Comparison of ENCODE assay signal across 19 cellular contexts in the genomic region with DNA sequence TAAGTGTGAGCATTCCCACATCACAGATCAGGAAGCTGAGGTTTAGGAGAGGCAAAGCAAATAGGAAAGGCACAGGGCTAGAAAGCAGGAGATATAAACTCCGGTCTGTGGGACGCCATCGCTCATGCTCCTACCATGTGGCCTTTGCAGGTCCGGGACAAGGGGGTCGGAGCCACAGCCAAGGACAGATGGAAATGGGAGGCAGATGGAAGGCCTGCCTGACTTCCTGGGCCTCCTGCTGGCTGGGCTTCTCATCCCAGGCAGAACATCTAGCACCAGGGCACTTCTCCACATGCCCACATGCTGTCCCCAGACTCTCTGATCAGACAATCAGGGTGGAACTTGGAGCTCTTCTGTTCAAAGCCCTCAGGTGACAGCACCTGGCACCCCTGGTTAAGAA.
A peak's percentile ranks its signal among the peaks of the same experiment; 100 is the strongest.
DNase-seq lines count a peak whose midpoint lies in the region; ATAC-seq and TF ChIP-seq lines count a peak whose summit lies in the region.
"Had no signal": no experiment of that assay in that cellular context is flagged by ENCODE, and none has a peak within 500 bp of the region (broad histone marks: within the 10 kb centered on the region; RNA-seq: fewer than 3 reads in every experiment).

No MANE protein-coding gene starts in this region.

- H3K36me3 Mint-ChIP-seq in activated CD8-positive, alpha-beta T cell treated with anti-CD3 and anti-CD28 coated beads for 36 hours (ENCODE audit: low read depth), result peaks cover 57% of the 10 kb centered on the region
- peaks cover 4% of the 10 kb centered on the region for H3K36me3 Mint-ChIP-seq in activated CD8-positive, alpha-beta T cell treated with anti-CD3 and anti-CD28 coated beads, Interleukin-2, amount 10 ng/mL, durations not matched to agents 7 days and 5 days (ENCODE audit: low read depth)
- H3K36me3 Mint-ChIP-seq in CD14-positive monocyte, result peaks cover 19 to 29% of the 10 kb centered on the region in 2 donors
- no peaks in the 10 kb centered on the region for H3K36me3 Mint-ChIP-seq in endodermal cell (ENCODE audit: low read depth)

- POLR2A ChIA-PET in activated CD8-positive, alpha-beta T cell treated with anti-CD3 and anti-CD28 coated beads for 36 hours (lab: Charles Lee), result interaction anchor here (1.2 to 6.3 kb wide), 3 partner anchors 17 to 30 kb away, joined by 3 to 31 read pairs (median 4); no protein-coding TSS in a partner anchor
- POLR2A ChIA-PET in activated CD8-positive, alpha-beta T cell treated with anti-CD3 and anti-CD28 coated beads, Interleukin-2, amount 10 ng/mL, durations not matched to agents 7 days and 5 days (lab: Charles Lee), result interaction anchor here (1.1 to 1.2 kb wide), 2 partner anchors 16 to 69 kb away, joined by 3 read pairs; no protein-coding TSS in a partner anchor

- CTCF ChIA-PET in activated CD8-positive, alpha-beta T cell treated with anti-CD3 and anti-CD28 coated beads for 36 hours (lab: Charles Lee), result interaction anchor here (1.0 to 3.5 kb wide), 4 partner anchors 15 to 83 kb away, joined by 4 to 12 read pairs (median 6); no protein-coding TSS in a partner anchor
- CTCF ChIA-PET in activated CD8-positive, alpha-beta T cell treated with anti-CD3 and anti-CD28 coated beads, Interleukin-2, amount 10 ng/mL, durations not matched to agents 7 days and 5 days (lab: Charles Lee), result interaction anchor here (0.7 to 5.2 kb wide), 10 partner anchors 10 to 83 kb away, joined by 3 to 31 read pairs (median 4); no protein-coding TSS in a partner anchor

- H3K9me3 ChIP-seq in OCI-LY3 (ENCODE audit: insufficient read depth, low read length) (no peaks in the 10 kb centered on the region), endodermal cell (ENCODE audit: control insufficient read depth, low read length) (no peaks in the 10 kb centered on the region), esophagus squamous epithelium (no peaks in the 10 kb centered on the region)
- H3K9me3 ChIP-seq: body of pancreas, left ventricle myocardium inferior had no signal

- H3K4me3 Mint-ChIP-seq in activated CD8-positive, alpha-beta T cell treated with anti-CD3 and anti-CD28 coated beads for 36 hours, result peak overlapping the region; percentile 96
- no peak overlapping the region for H3K4me3 Mint-ChIP-seq in activated CD8-positive, alpha-beta T cell treated with anti-CD3 and anti-CD28 coated beads, Interleukin-2, amount 10 ng/mL, durations not matched to agents 7 days and 5 days
- peak overlapping the region; percentile 26 to 34 for H3K4me3 Mint-ChIP-seq in CD14-positive monocyte
- H3K4me3 Mint-ChIP-seq in endodermal cell, result no peak overlapping the region
- H3K4me3 Mint-ChIP-seq: T-helper 17 cell had no signal

- WGBS in endodermal cell (ENCODE audit: insufficient coverage in 1 of 2, insufficient read length in 1 of 2), 2 experiments, result 80 to 91% methylated on average over 1 to 5 of the region's 5 CpGs
- 97 to 98% methylated on average over 5 of the region's 5 CpGs for WGBS in esophagus squamous epithelium, 2 donors

- H3K27me3 Mint-ChIP-seq in activated CD8-positive, alpha-beta T cell treated with anti-CD3 and anti-CD28 coated beads for 36 hours, result no peaks in the 10 kb centered on the region
- no peaks in the 10 kb centered on the region for H3K27me3 Mint-ChIP-seq in activated CD8-positive, alpha-beta T cell treated with anti-CD3 and anti-CD28 coated beads, Interleukin-2, amount 10 ng/mL, durations not matched to agents 7 days and 5 days (ENCODE audit: low read depth)
- H3K27me3 Mint-ChIP-seq in CD14-positive monocyte (ENCODE audit: low read depth in 3 of 3) (peaks cover 6 to 12% (median 10%) of the 10 kb centered on the region in 3 donors), endodermal cell (ENCODE audit: insufficient read depth) (peaks cover 28% of the 10 kb centered on the region)

- H3K4me3 ChIP-seq in OCI-LY3 (ENCODE audit: low read length), result peak overlapping the region; percentile 100; the same call in 1 of the 2 replicates
- no peak overlapping the region for H3K4me3 ChIP-seq in endodermal cell (ENCODE audit: low read length)
- no peak overlapping the region for H3K4me3 ChIP-seq in esophagus squamous epithelium
- H3K4me3 ChIP-seq: body of pancreas, dorsolateral prefrontal cortex, left ventricle myocardium inferior had no signal

- H3K27ac ChIP-seq in OCI-LY3 (ENCODE audit: low read length), result peak overlapping the region; percentile 83
- H3K27ac ChIP-seq in endodermal cell (ENCODE audit: low read depth, low read length), result no peak overlapping the region
- H3K27ac ChIP-seq in esophagus squamous epithelium, result no peak overlapping the region
- H3K27ac ChIP-seq: body of pancreas, left ventricle myocardium inferior had no signal

- peak overlapping the region; percentile 72 for H3K27ac Mint-ChIP-seq in activated CD8-positive, alpha-beta T cell treated with anti-CD3 and anti-CD28 coated beads for 36 hours
- no peak overlapping the region for H3K27ac Mint-ChIP-seq in activated CD8-positive, alpha-beta T cell treated with anti-CD3 and anti-CD28 coated beads, Interleukin-2, amount 10 ng/mL, durations not matched to agents 7 days and 5 days
- H3K27ac Mint-ChIP-seq in CD14-positive monocyte (peak overlapping the region in 4 of 7 donors; percentile 54 to 68 (median 63)), endodermal cell (no peak overlapping the region)
- H3K27ac Mint-ChIP-seq: T-helper 17 cell had no signal

- intact Hi-C loops in activated CD8-positive, alpha-beta T cell treated with anti-CD3 and anti-CD28 coated beads for 36 hours (cut with micrococcal nuclease), result no loop called here
- intact Hi-C loops in CD14-positive monocyte (cut with micrococcal nuclease), result no loop called here
- intact Hi-C loops in esophagus squamous epithelium (cut with DNase I), result no loop called here

- H3K4me1 Mint-ChIP-seq in activated CD8-positive, alpha-beta T cell treated with anti-CD3 and anti-CD28 coated beads for 36 hours (ENCODE audit: low read depth), result peaks cover 73% of the 10 kb centered on the region
- H3K4me1 Mint-ChIP-seq in activated CD8-positive, alpha-beta T cell treated with anti-CD3 and anti-CD28 coated beads, Interleukin-2, amount 10 ng/mL, durations not matched to agents 7 days and 5 days (ENCODE audit: low read depth), result peaks cover 73% of the 10 kb centered on the region
- H3K4me1 Mint-ChIP-seq in CD14-positive monocyte, result peaks cover 72% of the 10 kb centered on the region
- peaks cover 4% of the 10 kb centered on the region for H3K4me1 Mint-ChIP-seq in endodermal cell

- no peak for TF ChIP-seq CTCF in activated CD8-positive, alpha-beta T cell treated with anti-CD3 and anti-CD28 coated beads for 36 hours (IDR thresholded peaks at IDR 0.05)
- TF ChIP-seq CTCF in CD14-positive monocyte (IDR thresholded peaks at IDR 0.05) (no peak), OCI-LY3 (IDR thresholded peaks at IDR 0.05; ENCODE audit: low read depth, low read length) (no peak; the same call in 1 of the 2 replicates), endodermal cell (conservative IDR thresholded peaks at IDR 0.05) (peak; percentile 39), esophagus squamous epithelium (IDR thresholded peaks at IDR 0.05) (no peak)

- peaks cover 98% of the 10 kb centered on the region for H3K79me2 ChIP-seq in OCI-LY3 (ENCODE audit: low read length)

- H3K4me2 ChIP-seq in OCI-LY3 (ENCODE audit: low read length), result peak overlapping the region; percentile 89

- no peak overlapping the region for H2AFZ ChIP-seq in OCI-LY3 (ENCODE audit: low read depth, low read length)

- H3K36me3 ChIP-seq in OCI-LY3 (replicated peaks; ENCODE audit: low read depth, low read length) (peaks cover 46% of the 10 kb centered on the region), endodermal cell (ENCODE audit: control insufficient read depth, insufficient read depth, low read length) (no peaks in the 10 kb centered on the region), esophagus squamous epithelium (no peaks in the 10 kb centered on the region)
- H3K36me3 ChIP-seq: left ventricle myocardium inferior had no signal

- H3K9ac ChIP-seq in OCI-LY3 (ENCODE audit: low read length) (peak overlapping the region; percentile 99; the same call in 1 of the 2 replicates), endodermal cell (ENCODE audit: extremely low read depth, low read length, poor library complexity, severe bottlenecking) (no peak overlapping the region)

- H3K4me1 ChIP-seq in OCI-LY3 (ENCODE audit: low read length) (peaks cover 74% of the 10 kb centered on the region), endodermal cell (ENCODE audit: control insufficient read depth, insufficient read depth, low read length) (no peaks in the 10 kb centered on the region), esophagus squamous epithelium (peaks cover 7 to 32% (median 13%) of the 10 kb centered on the region in 3 donors)

- H3K27me3 ChIP-seq in OCI-LY3 (ENCODE audit: low read depth, low read length) (no peaks in the 10 kb centered on the region), endodermal cell (ENCODE audit: control insufficient read depth, insufficient read depth, low read length, poor library complexity, severe bottlenecking) (peaks cover 26% of the 10 kb centered on the region), esophagus squamous epithelium (no peaks in the 10 kb centered on the region)
- H3K27me3 ChIP-seq: body of pancreas, dorsolateral prefrontal cortex had no signal

- ATAC-seq in activated CD8-positive, alpha-beta T cell treated with anti-CD3 and anti-CD28 coated beads for 36 hours, result no peak
- ATAC-seq in activated CD8-positive, alpha-beta T cell treated with anti-CD3 and anti-CD28 coated beads, Interleukin-2, amount 10 ng/mL, durations not matched to agents 7 days and 5 days, result no peak
- no peak for ATAC-seq in HG03097 (IDR thresholded peaks at IDR 0.05; ENCODE audit: low FRiP score, unreplicated experiment)
- ATAC-seq: activated CD4-positive, CD25-positive, alpha-beta regulatory T cell treated with anti-CD3 and anti-CD28 coated beads, Interleukin-2, amount 50 U/mL, for 24 hours; body of pancreas; sciatic nerve; T-helper 17 cell had no signal

- DNase-seq in activated CD8-positive, alpha-beta T cell treated with anti-CD3 and anti-CD28 coated beads for 36 hours, result no peak
- no peak for DNase-seq in activated CD8-positive, alpha-beta T cell treated with anti-CD3 and anti-CD28 coated beads, Interleukin-2, amount 10 ng/mL, durations not matched to agents 7 days and 5 days
- DNase-seq in CD14-positive monocyte (ENCODE audit: low spot score) (no peak), endodermal cell (peak; percentile 36), esophagus squamous epithelium (lab: John Stamatoyannopoulos, UW) (no peak), GM19238 (ENCODE audit: insufficient read length, low spot score) (no peak)
- DNase-seq: Calu3; GF-D8; left ventricle myocardium inferior; NCI-H1417 treated with DMSO at 0.1 percent for 48 hours; SHP77 treated with DMSO at 0.1 percent for 48 hours; stimulated activated CD4-positive, alpha-beta T cell treated with anti-CD3 and anti-CD28 coated beads, Interleukin-1b, Interleukin-23, amount 100 ng/mL, for 48 hours; T-helper 17 cell had no signal

- no peak for TF ChIP-seq POLR2A in esophagus squamous epithelium (IDR thresholded peaks at IDR 0.05)

- H4K20me1 ChIP-seq in OCI-LY3 (ENCODE audit: insufficient read depth, low read length), result peaks cover 65% of the 10 kb centered on the region

- no peaks in the 10 kb centered on the region for H3K9me3 Mint-ChIP-seq in activated CD8-positive, alpha-beta T cell treated with anti-CD3 and anti-CD28 coated beads for 36 hours
- no peaks in the 10 kb centered on the region for H3K9me3 Mint-ChIP-seq in activated CD8-positive, alpha-beta T cell treated with anti-CD3 and anti-CD28 coated beads, Interleukin-2, amount 10 ng/mL, durations not matched to agents 7 days and 5 days (ENCODE audit: insufficient read depth)
- H3K9me3 Mint-ChIP-seq in CD14-positive monocyte, result peaks cover 0 to 3% (median 0%) of the 10 kb centered on the region in 7 donors
- no peaks in the 10 kb centered on the region for H3K9me3 Mint-ChIP-seq in endodermal cell

Comparison
In these comparisons a context has a peak if more than half of its experiments do, and no peak if none do; other contexts are left out.
1. H3K27ac Mint-ChIP-seq: peak in activated CD8-positive, alpha-beta T cell treated with anti-CD3 and anti-CD28 coated beads for 36 hours (single experiment) and CD14-positive monocyte (4 of 7); none in activated CD8-positive, alpha-beta T cell treated with anti-CD3 and anti-CD28 coated beads, Interleukin-2, amount 10 ng/mL, durations not matched to agents 7 days and 5 days (single experiment) and endodermal cell (single experiment).
2. H3K4me3 Mint-ChIP-seq: peak in activated CD8-positive, alpha-beta T cell treated with anti-CD3 and anti-CD28 coated beads for 36 hours (single experiment) and CD14-positive monocyte (2 of 2); none in activated CD8-positive, alpha-beta T cell treated with anti-CD3 and anti-CD28 coated beads, Interleukin-2, amount 10 ng/mL, durations not matched to agents 7 days and 5 days (single experiment) and endodermal cell (single experiment).